Comparison of ENCODE assay signal across 1 cellular context in the genomic region with DNA sequence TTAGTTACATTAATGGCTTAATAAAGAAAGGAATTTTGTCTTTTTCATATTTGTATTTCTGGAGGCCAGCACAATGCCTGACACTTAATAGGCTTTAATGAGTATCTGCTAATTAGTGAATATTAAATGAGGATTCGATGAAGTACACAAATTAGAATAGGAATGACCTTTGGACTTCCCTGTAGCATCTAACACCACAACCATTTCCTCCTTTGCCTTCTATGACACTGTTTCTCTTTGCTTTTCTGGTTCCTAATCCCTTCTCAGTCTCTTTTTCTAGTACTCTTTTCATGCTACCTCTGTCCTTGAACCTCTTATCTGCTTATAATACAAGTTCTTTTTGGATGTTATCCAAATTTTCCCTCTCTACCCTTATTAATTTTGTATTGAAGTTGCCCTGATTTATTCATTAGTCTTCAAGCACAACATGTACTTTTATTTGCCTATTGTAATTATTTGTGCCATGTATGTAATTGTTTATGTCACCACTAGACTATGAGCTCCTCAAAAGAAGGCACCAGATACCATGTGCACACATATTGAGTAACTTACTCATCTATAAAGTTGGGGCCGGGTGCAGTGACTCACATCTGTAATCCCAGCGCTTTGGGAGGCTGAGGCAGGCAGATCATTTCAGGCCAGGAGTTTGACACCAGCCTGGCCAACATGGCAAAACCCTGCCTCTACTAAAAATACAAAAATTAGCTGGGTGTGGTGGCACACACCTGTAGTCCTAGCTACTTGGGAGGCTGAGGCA.
TF ChIP-seq lines count a peak whose summit lies in the region.

No MANE protein-coding gene starts in this region.

TF ChIP-seq in WTC11, 78 proteins besides CTCF, POLR2A, EP300 and RAD21:
- TF ChIP-seq, protein P1, sequence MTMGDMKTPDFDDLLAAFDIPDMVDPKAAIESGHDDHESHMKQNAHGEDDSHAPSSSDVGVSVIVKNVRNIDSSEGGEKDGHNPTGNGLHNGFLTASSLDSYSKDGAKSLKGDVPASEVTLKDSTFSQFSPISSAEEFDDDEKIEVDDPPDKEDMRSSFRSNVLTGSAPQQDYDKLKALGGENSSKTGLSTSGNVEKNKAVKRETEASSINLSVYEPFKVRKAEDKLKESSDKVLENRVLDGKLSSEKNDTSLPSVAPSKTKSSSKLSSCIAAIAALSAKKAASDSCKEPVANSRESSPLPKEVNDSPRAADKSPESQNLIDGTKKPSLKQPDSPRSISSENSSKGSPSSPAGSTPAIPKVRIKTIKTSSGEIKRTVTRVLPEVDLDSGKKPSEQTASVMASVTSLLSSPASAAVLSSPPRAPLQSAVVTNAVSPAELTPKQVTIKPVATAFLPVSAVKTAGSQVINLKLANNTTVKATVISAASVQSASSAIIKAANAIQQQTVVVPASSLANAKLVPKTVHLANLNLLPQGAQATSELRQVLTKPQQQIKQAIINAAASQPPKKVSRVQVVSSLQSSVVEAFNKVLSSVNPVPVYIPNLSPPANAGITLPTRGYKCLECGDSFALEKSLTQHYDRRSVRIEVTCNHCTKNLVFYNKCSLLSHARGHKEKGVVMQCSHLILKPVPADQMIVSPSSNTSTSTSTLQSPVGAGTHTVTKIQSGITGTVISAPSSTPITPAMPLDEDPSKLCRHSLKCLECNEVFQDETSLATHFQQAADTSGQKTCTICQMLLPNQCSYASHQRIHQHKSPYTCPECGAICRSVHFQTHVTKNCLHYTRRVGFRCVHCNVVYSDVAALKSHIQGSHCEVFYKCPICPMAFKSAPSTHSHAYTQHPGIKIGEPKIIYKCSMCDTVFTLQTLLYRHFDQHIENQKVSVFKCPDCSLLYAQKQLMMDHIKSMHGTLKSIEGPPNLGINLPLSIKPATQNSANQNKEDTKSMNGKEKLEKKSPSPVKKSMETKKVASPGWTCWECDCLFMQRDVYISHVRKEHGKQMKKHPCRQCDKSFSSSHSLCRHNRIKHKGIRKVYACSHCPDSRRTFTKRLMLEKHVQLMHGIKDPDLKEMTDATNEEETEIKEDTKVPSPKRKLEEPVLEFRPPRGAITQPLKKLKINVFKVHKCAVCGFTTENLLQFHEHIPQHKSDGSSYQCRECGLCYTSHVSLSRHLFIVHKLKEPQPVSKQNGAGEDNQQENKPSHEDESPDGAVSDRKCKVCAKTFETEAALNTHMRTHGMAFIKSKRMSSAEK (CRISPR knock-in tag; IDR thresholded peaks at IDR 0.05; ENCODE audit: borderline replicate concordance): no peak
- TF ChIP-seq, protein P2, sequence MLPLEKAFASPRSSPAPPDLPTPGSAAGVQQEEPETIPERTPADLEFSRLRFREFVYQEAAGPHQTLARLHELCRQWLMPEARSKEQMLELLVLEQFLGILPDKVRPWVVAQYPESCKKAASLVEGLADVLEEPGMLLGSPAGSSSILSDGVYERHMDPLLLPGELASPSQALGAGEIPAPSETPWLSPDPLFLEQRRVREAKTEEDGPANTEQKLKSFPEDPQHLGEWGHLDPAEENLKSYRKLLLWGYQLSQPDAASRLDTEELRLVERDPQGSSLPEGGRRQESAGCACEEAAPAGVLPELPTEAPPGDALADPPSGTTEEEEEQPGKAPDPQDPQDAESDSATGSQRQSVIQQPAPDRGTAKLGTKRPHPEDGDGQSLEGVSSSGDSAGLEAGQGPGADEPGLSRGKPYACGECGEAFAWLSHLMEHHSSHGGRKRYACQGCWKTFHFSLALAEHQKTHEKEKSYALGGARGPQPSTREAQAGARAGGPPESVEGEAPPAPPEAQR (CRISPR knock-in tag; IDR thresholded peaks at IDR 0.05): no peak
- TF ChIP-seq, protein P3, sequence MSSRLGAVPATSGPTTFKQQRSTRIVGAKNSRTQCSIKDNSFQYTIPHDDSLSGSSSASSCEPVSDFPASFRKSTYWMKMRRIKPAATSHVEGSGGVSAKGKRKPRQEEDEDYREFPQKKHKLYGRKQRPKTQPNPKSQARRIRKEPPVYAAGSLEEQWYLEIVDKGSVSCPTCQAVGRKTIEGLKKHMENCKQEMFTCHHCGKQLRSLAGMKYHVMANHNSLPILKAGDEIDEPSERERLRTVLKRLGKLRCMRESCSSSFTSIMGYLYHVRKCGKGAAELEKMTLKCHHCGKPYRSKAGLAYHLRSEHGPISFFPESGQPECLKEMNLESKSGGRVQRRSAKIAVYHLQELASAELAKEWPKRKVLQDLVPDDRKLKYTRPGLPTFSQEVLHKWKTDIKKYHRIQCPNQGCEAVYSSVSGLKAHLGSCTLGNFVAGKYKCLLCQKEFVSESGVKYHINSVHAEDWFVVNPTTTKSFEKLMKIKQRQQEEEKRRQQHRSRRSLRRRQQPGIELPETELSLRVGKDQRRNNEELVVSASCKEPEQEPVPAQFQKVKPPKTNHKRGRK (CRISPR knock-in tag; IDR thresholded peaks at IDR 0.05; ENCODE audit: borderline replicate concordance): no peak
- TF ChIP-seq, protein P4, sequence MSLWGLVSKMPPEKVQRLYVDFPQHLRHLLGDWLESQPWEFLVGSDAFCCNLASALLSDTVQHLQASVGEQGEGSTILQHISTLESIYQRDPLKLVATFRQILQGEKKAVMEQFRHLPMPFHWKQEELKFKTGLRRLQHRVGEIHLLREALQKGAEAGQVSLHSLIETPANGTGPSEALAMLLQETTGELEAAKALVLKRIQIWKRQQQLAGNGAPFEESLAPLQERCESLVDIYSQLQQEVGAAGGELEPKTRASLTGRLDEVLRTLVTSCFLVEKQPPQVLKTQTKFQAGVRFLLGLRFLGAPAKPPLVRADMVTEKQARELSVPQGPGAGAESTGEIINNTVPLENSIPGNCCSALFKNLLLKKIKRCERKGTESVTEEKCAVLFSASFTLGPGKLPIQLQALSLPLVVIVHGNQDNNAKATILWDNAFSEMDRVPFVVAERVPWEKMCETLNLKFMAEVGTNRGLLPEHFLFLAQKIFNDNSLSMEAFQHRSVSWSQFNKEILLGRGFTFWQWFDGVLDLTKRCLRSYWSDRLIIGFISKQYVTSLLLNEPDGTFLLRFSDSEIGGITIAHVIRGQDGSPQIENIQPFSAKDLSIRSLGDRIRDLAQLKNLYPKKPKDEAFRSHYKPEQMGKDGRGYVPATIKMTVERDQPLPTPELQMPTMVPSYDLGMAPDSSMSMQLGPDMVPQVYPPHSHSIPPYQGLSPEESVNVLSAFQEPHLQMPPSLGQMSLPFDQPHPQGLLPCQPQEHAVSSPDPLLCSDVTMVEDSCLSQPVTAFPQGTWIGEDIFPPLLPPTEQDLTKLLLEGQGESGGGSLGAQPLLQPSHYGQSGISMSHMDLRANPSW (CRISPR knock-in tag; conservative IDR thresholded peaks at IDR 0.05; ENCODE audit: low read depth): no peak
- TF ChIP-seq NR2C2 (CRISPR knock-in tag; IDR thresholded peaks at IDR 0.05): no peak
